8 cellular contexts compared by ENCODE assay signal in the genomic region with DNA sequence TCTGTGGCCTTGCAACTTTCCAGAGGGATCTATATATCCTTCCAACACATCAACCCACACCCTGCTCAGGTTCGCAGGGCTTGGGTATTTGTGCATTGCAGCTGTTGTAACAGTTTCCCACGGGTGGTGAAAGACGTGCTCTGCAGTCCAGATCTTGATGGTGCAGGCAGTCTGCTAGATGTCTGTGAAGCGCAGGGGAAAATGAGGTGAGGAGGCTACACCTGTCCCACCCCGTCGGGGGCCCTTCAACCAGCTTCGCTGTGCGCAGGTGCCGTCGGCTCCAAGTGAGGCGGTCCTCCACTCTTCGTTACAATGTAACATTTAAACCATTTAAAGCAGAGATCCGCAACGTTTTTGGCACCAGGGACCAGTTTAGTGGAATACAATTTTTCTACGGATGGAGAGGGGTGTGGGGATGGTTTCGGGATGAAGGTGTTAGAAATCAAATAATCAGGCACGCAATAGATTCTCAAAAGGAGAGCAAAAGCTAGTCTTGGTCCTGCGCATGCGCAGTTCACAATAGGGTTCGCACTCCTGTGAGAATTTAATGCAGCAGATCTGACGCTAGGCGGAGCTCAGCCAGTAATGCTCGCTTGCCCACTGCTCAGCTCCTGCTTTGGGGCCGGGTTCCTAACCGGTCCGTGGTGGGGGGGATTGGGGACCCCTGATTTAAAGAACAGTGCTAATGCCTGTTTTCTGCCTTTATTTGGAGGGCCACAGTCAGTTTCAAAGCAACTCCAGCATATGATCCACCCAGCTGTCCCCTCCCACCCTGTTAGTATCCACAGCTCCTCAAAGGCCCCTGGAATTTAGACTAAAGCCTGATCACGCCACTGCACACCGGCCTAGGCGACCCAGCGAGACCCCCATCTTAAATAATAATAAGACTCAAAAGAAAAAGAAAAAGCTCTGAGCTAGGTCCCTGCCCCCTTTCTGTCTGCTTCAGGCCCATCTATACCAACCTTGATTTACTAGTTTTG.
A peak's percentile ranks its signal among the peaks of the same experiment; 100 is the strongest.
DNase-seq lines count a peak whose midpoint lies in the region; ATAC-seq and TF ChIP-seq lines count a peak whose summit lies in the region.

No MANE protein-coding gene starts in this region.

- H3K79me1 ChIP-seq in H9 (ENCODE audit: insufficient read depth, low read depth, low read length, poor library complexity, severe bottlenecking): no peaks in the 10 kb centered on the region

- H3K27me3 Mint-ChIP-seq in H9 (ENCODE audit: low read depth) (peaks cover 55% of the 10 kb centered on the region), neural crest cell (ENCODE audit: low read depth) (peaks cover 48% of the 10 kb centered on the region)
- H3K27me3 Mint-ChIP-seq in stimulated activated naive CD8-positive, alpha-beta T cell treated with anti-CD3 and anti-CD28 coated beads, Interleukin-15, amount 100 ng/mL, for 72 hours: peaks cover 24% of the 10 kb centered on the region

- TF ChIP-seq CTCF in H9 (conservative IDR thresholded peaks at IDR 0.05) (peak; percentile 81), RWPE2 (IDR thresholded peaks at IDR 0.05; ENCODE audit: poor library complexity, severe bottlenecking) (peak; percentile 98), foreskin keratinocyte (conservative IDR thresholded peaks at IDR 0.05) (peak; percentile 91), neural crest cell (conservative IDR thresholded peaks at IDR 0.05) (peak; percentile 83)

- no peak overlapping the region for H2BK20ac ChIP-seq in H9 (ENCODE audit: low read depth, low read length, poor library complexity, severe bottlenecking)

- no peak overlapping the region for H4K91ac ChIP-seq in H9 (ENCODE audit: insufficient read length, low read depth, low read length)

- ATAC-seq in RWPE2 (ENCODE audit: low read depth) (peak; percentile 87), foreskin keratinocyte (peak; percentile 89)
- peak; percentile 91 for ATAC-seq in stimulated activated naive CD8-positive, alpha-beta T cell treated with anti-CD3 and anti-CD28 coated beads, Interleukin-15, amount 100 ng/mL, for 72 hours

- H4K5ac ChIP-seq in H9 (ENCODE audit: insufficient read length, low read depth, low read length): no peak overlapping the region

- H3K4me3 ChIP-seq in RWPE2 (ENCODE audit: severe bottlenecking): peak overlapping the region; percentile 32

- peak; percentile 92 for DNase-seq in ELR (ENCODE audit: low read depth)
- DNase-seq in H9: peak; percentile 89
- DNase-seq in LoVo (ENCODE audit: low spot score): peak; percentile 98
- peak; percentile 92 for DNase-seq in RWPE2 (ENCODE audit: low spot score)
- DNase-seq in activated effector memory CD4-positive, alpha-beta T cell treated with anti-CD3 and anti-CD28 coated beads, Interleukin-2, amount 50 U/mL, for 16 hours: peak; percentile 95
- DNase-seq in foreskin keratinocyte: peak; percentile 52 to 78
- DNase-seq in neural crest cell (ENCODE audit: low read depth, low spot score): peak; percentile 85
- peak; percentile 82 to 91 for DNase-seq in stimulated activated naive CD8-positive, alpha-beta T cell treated with anti-CD3 and anti-CD28 coated beads, Interleukin-15, amount 100 ng/mL, for 72 hours

- peak overlapping the region; percentile 81 for H3K4me2 ChIP-seq in H9 (ENCODE audit: insufficient read depth, insufficient read length, low read length)

- H2BK12ac ChIP-seq in H9 (ENCODE audit: insufficient read length, low read depth, low read length): no peak overlapping the region

- H3K56ac ChIP-seq in H9 (ENCODE audit: insufficient read length, low read depth, low read length): no peak overlapping the region

- H3K9me3 Mint-ChIP-seq in H9 (no peaks in the 10 kb centered on the region), neural crest cell (no peaks in the 10 kb centered on the region)
- H3K9me3 Mint-ChIP-seq in stimulated activated naive CD8-positive, alpha-beta T cell treated with anti-CD3 and anti-CD28 coated beads, Interleukin-15, amount 100 ng/mL, for 72 hours: no peaks in the 10 kb centered on the region

- H3T11ph ChIP-seq in H9 (ENCODE audit: low read length): no peak overlapping the region

- H3K27ac Mint-ChIP-seq in H9 (no peak overlapping the region; a peak in 1 of 7 replicates), neural crest cell (ENCODE audit: unreplicated experiment) (no peak overlapping the region)
- H3K27ac Mint-ChIP-seq in stimulated activated naive CD8-positive, alpha-beta T cell treated with anti-CD3 and anti-CD28 coated beads, Interleukin-15, amount 100 ng/mL, for 72 hours: peak overlapping the region; percentile 82 to 98

- no peak overlapping the region for H3K14ac ChIP-seq in H9 (ENCODE audit: insufficient read depth, low read length)

- H3K79me2 ChIP-seq in H9 (ENCODE audit: insufficient read depth, low read length): no peaks in the 10 kb centered on the region

- H3K9ac ChIP-seq in H9 (ENCODE audit: extremely low read depth, insufficient read length, low read length): no peak overlapping the region

- H3K23me2 ChIP-seq in H9 (ENCODE audit: insufficient read length, low read depth, low read length, poor library complexity, severe bottlenecking): peaks cover 4% of the 10 kb centered on the region

- H3K4me3 Mint-ChIP-seq in H9 (peak overlapping the region; percentile 69 to 81), neural crest cell (peak overlapping the region; percentile 91)
- peak overlapping the region; percentile 91 to 94 for H3K4me3 Mint-ChIP-seq in stimulated activated naive CD8-positive, alpha-beta T cell treated with anti-CD3 and anti-CD28 coated beads, Interleukin-15, amount 100 ng/mL, for 72 hours

- H2BK5ac ChIP-seq in H9 (ENCODE audit: insufficient read length, low read length): no peak overlapping the region

- peak overlapping the region; percentile 99 for H2AFZ ChIP-seq in H9 (ENCODE audit: low read length)

- H3K4ac ChIP-seq in H9 (ENCODE audit: low read depth, low read length): no peak overlapping the region

- no peaks in the 10 kb centered on the region for H3K36me3 ChIP-seq in RWPE2 (ENCODE audit: low read depth)

- no peak overlapping the region for H2BK120ac ChIP-seq in H9 (ENCODE audit: low read depth, low read length, poor library complexity, severe bottlenecking)

- H3K18ac ChIP-seq in H9 (ENCODE audit: insufficient read length, low read depth, low read length): no peak overlapping the region

- no peak overlapping the region for H2AK5ac ChIP-seq in H9 (ENCODE audit: insufficient read length, low read length)

- H3K9me3 ChIP-seq in H9 (ENCODE audit: control insufficient read depth, low read depth, low read length): no peaks in the 10 kb centered on the region
- no peaks in the 10 kb centered on the region for H3K9me3 ChIP-seq in RWPE2 (ENCODE audit: severe bottlenecking)

- H3K27ac ChIP-seq in H9 (ENCODE audit: insufficient read length, low read depth, low read length) (no peak overlapping the region), RWPE2 (ENCODE audit: poor library complexity, severe bottlenecking) (no peak overlapping the region), foreskin keratinocyte (no peak overlapping the region)

- no peak overlapping the region for H3K23ac ChIP-seq in H9 (ENCODE audit: insufficient read length, low read depth, low read length)

- H3K27me3 ChIP-seq in H9 (ENCODE audit: insufficient read depth, low read length): peaks cover 3% of the 10 kb centered on the region; the same call in 1 of the 2 replicates
- peaks cover 14% of the 10 kb centered on the region for H3K27me3 ChIP-seq in RWPE2 (ENCODE audit: insufficient read depth, poor library complexity, severe bottlenecking)
- H3K27me3 ChIP-seq in foreskin keratinocyte: peaks cover 35% of the 10 kb centered on the region

- WGBS in H9 (ENCODE audit: extremely low coverage, insufficient read length, low lambda C conversion rate): no CpG with 5 or more reads among the region's 30 CpGs

- H3K36me3 Mint-ChIP-seq in H9 (ENCODE audit: insufficient read depth in 1 of 3, low read depth in 3 of 3) (no peaks in the 10 kb centered on the region), neural crest cell (ENCODE audit: low read depth) (no peaks in the 10 kb centered on the region)

- H2BK15ac ChIP-seq in H9 (ENCODE audit: low read depth, low read length): no peak overlapping the region

- H4K20me1 ChIP-seq in H9 (ENCODE audit: control insufficient read depth, insufficient read depth, insufficient read length): no peaks in the 10 kb centered on the region

- H3K4me1 Mint-ChIP-seq in H9 (peaks cover 18 to 23% of the 10 kb centered on the region in 2 experiments), neural crest cell (peaks cover 8% of the 10 kb centered on the region)
- peaks cover 14% of the 10 kb centered on the region for H3K4me1 Mint-ChIP-seq in stimulated activated naive CD8-positive, alpha-beta T cell treated with anti-CD3 and anti-CD28 coated beads, Interleukin-15, amount 100 ng/mL, for 72 hours

- no peak overlapping the region for H4K8ac ChIP-seq in H9 (replicated peaks; ENCODE audit: insufficient read length, low read depth, low read length)

- no peaks in the 10 kb centered on the region for H3K4me1 ChIP-seq in H9 (ENCODE audit: insufficient read depth, low read length)
- H3K4me1 ChIP-seq in RWPE2 (ENCODE audit: insufficient read depth, poor library complexity, severe bottlenecking): no peaks in the 10 kb centered on the region
- no peaks in the 10 kb centered on the region for H3K4me1 ChIP-seq in foreskin keratinocyte

Comparison
In these comparisons a context has a peak if more than half of its experiments do, and no peak if none do; other contexts are left out.
1. H3K27ac Mint-ChIP-seq: peak in stimulated activated naive CD8-positive, alpha-beta T cell treated with anti-CD3 and anti-CD28 coated beads, Interleukin-15, amount 100 ng/mL, for 72 hours (2 of 2); none in H9 (0 of 3) and neural crest cell (single experiment).
2. Peak in every context shown above with its lines, with median percentiles within 50 percentile points of each other: DNase-seq, H3K4me3 Mint-ChIP-seq, CTCF ChIP-seq and ATAC-seq.